In the genomic region with DNA sequence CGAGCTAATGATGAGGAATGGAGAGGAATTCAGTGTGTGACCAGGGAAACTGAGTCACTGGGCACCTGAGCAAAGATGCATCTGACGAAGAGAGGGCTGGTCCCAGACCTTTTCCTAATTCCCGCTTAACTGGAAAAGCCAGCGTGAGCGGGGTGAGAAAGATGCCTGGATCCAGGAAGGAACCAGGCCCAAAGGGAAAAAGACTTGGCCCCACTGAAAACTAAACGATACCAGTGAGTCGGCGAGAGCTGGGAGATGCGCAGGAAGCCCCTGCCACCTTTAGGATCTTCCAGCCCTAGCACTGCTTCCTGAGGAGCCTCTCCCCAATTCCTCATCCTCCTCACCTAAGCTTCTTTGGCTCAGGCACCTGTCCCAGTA, we compare ENCODE assay signal across 8 cellular contexts. TPM values are rescaled to one million over a fixed set of nuclear protein-coding genes. Genes with fewer than 3 reads are reported as not detected.
DNase-seq lines count a peak whose midpoint lies in the region; ATAC-seq and TF ChIP-seq lines count a peak whose summit lies in the region.

No MANE protein-coding gene starts in this region.

- no peak for DNase-seq in CD4-positive, CD25-positive, alpha-beta regulatory T cell
- DNase-seq in PC-3, result peak; percentile 9
- no peak for DNase-seq in epithelial cell of prostate (ENCODE audit: low read depth, low spot score)
- DNase-seq in neural crest cell (ENCODE audit: low read depth, low spot score), result no peak
- DNase-seq in NCI-H1417 (lab: John Stamatoyannopoulos, UW), result no peak

- peak overlapping the region; percentile 67 to 94 (median 81) for H3K27ac Mint-ChIP-seq in CD4-positive, CD25-positive, alpha-beta regulatory T cell
- H3K27ac Mint-ChIP-seq in neural crest cell (ENCODE audit: unreplicated experiment), result no peak overlapping the region

- no peaks in the 10 kb centered on the region for H3K79me2 ChIP-seq in PC-3 (ENCODE audit: low read length)

- POLR2A ChIA-PET in PC-3 (lab: Charles Lee; ENCODE audit: unreplicated experiment), result interaction anchor here (0.6 kb wide), 1 partner anchor 15 kb away, joined by 4 read pairs; the partner anchor contains the start of genes HDAC3 and RELL2

- H3K9me2 ChIP-seq in PC-3 (replicated peaks; ENCODE audit: low read length), result no peaks in the 10 kb centered on the region

- BruUV-seq in PC-3 (replicated peaks; lab: Mats Ljungman, UMichigan), result TSS peak; percentile 54

- no peaks in the 10 kb centered on the region for H4K20me1 ChIP-seq in PC-3 (ENCODE audit: low read length)

- peak overlapping the region; percentile 79 for H3K27ac ChIP-seq in CD4-positive, CD25-positive, alpha-beta regulatory T cell (ENCODE audit: insufficient read depth, low read length, poor library complexity, severe bottlenecking)
- H3K27ac ChIP-seq in PC-3 (ENCODE audit: low read length) (no peak overlapping the region), epithelial cell of prostate (peak overlapping the region; percentile 1)

- no peaks in the 10 kb centered on the region for H3F3A ChIP-seq in PC-3 (ENCODE audit: low read length, unreplicated experiment)

- no peak for ATAC-seq in CD4-positive, CD25-positive, alpha-beta regulatory T cell (ENCODE audit: low read depth in 2 of 2)
- ATAC-seq in PC-3 (no peak), GM21529 (IDR thresholded peaks at IDR 0.05; ENCODE audit: unreplicated experiment) (no peak), HG02938 (IDR thresholded peaks at IDR 0.05; ENCODE audit: unreplicated experiment) (no peak), GM21528 (IDR thresholded peaks at IDR 0.05; ENCODE audit: low FRiP score, unreplicated experiment) (no peak)

- peaks cover 31% of the 10 kb centered on the region for H3K4me1 ChIP-seq in CD4-positive, CD25-positive, alpha-beta regulatory T cell (ENCODE audit: control insufficient read depth, insufficient read depth, low read length, poor library complexity, severe bottlenecking)
- peaks cover 20% of the 10 kb centered on the region; the same call in 1 of the 2 replicates for H3K4me1 ChIP-seq in PC-3 (ENCODE audit: insufficient read depth, low read length)

- intact Hi-C loops in PC-3 (cut with micrococcal nuclease), result no loop called here

- peaks cover 9% of the 10 kb centered on the region for H3K36me3 Mint-ChIP-seq in CD4-positive, CD25-positive, alpha-beta regulatory T cell
- H3K36me3 Mint-ChIP-seq in neural crest cell (ENCODE audit: low read depth), result peaks cover 6% of the 10 kb centered on the region

- H3K9me3 Mint-ChIP-seq in CD4-positive, CD25-positive, alpha-beta regulatory T cell, result no peaks in the 10 kb centered on the region
- H3K9me3 Mint-ChIP-seq in neural crest cell, result no peaks in the 10 kb centered on the region

- H3K9me3 ChIP-seq in CD4-positive, CD25-positive, alpha-beta regulatory T cell (ENCODE audit: control insufficient read depth in 2 of 2, low read length in 2 of 2), result no peaks in the 10 kb centered on the region
- H3K9me3 ChIP-seq in PC-3 (ENCODE audit: low read length), result no peaks in the 10 kb centered on the region

- no peaks in the 10 kb centered on the region for H3K27me3 Mint-ChIP-seq in CD4-positive, CD25-positive, alpha-beta regulatory T cell
- H3K27me3 Mint-ChIP-seq in neural crest cell (ENCODE audit: low read depth), result no peaks in the 10 kb centered on the region

- peak overlapping the region; percentile 81 for H3K4me3 ChIP-seq in CD4-positive, CD25-positive, alpha-beta regulatory T cell (ENCODE audit: low read depth, low read length)
- H3K4me3 ChIP-seq in PC-3 (ENCODE audit: low read length), result peak overlapping the region; percentile 72

- H3K4me3 Mint-ChIP-seq in CD4-positive, CD25-positive, alpha-beta regulatory T cell, result peak overlapping the region; percentile 83 to 97 (median 94)
- H3K4me3 Mint-ChIP-seq in neural crest cell, result peak overlapping the region; percentile 96

- H2AFZ ChIP-seq in PC-3 (ENCODE audit: low read length), result peak overlapping the region; percentile 62; the same call in 1 of the 2 replicates

- CTCF ChIA-PET in PC-3 (lab: Charles Lee), result interaction anchor here (1.2 kb wide), 1 partner anchor 18 kb away, joined by 4 read pairs; no protein-coding TSS in a partner anchor

- TF ChIP-seq CTCF in PC-3 (conservative IDR thresholded peaks at IDR 0.05; ENCODE audit: low read depth, low read length), result no peak
- TF ChIP-seq CTCF in neural crest cell (conservative IDR thresholded peaks at IDR 0.05), result no peak

- peak overlapping the region; percentile 78 for H3K4me2 ChIP-seq in PC-3 (ENCODE audit: low read length)

- H3K4me1 Mint-ChIP-seq in CD4-positive, CD25-positive, alpha-beta regulatory T cell, result peaks cover 19 to 57% (median 32%) of the 10 kb centered on the region in 4 donors
- H3K4me1 Mint-ChIP-seq in neural crest cell, result peaks cover 10% of the 10 kb centered on the region

- H3K9ac ChIP-seq in PC-3 (ENCODE audit: low read length), result no peak overlapping the region

- H3K36me3 ChIP-seq in CD4-positive, CD25-positive, alpha-beta regulatory T cell (ENCODE audit: control insufficient read depth, insufficient read depth, low read length), result peaks cover 16% of the 10 kb centered on the region
- H3K36me3 ChIP-seq in PC-3 (ENCODE audit: low read depth, low read length), result no peaks in the 10 kb centered on the region

- H3K27me3 ChIP-seq in CD4-positive, CD25-positive, alpha-beta regulatory T cell (ENCODE audit: control insufficient read depth, insufficient read depth, low read length), result no peaks in the 10 kb centered on the region
- H3K27me3 ChIP-seq in PC-3 (ENCODE audit: low read length), result no peaks in the 10 kb centered on the region

RNA-seq across cellular contexts. Expression of gene FCHSD1, which starts 0.5 kb away (rescaled TPM):
- 115 TPM for total RNA-seq in CD4-positive, CD25-positive, alpha-beta regulatory T cell
- 10 to 100 TPM in 1 of 4 donors, 1 to 10 TPM in 3; 7.7 to 16.0 (median 8.2) TPM for polyA plus RNA-seq in CD4-positive, CD25-positive, alpha-beta regulatory T cell
- 17.2 and 22.7 TPM in 2 replicates for total RNA-seq in PC-3 (2014; rRNA removed)
- total RNA-seq in neural crest cell, result 20.4 and 20.6 TPM in 2 replicates

RNA-seq across cellular contexts. Expression of gene RELL2, which starts 14.9 kb away (rescaled TPM):
- 20.5 TPM for total RNA-seq in CD4-positive, CD25-positive, alpha-beta regulatory T cell
- polyA plus RNA-seq in CD4-positive, CD25-positive, alpha-beta regulatory T cell, result 1 to 10 TPM; 2.4 to 5.5 (median 3.5) TPM
- total RNA-seq in PC-3 (2014; rRNA removed) (4.1 and 5.6 TPM in 2 replicates), neural crest cell (6.5 and 6.9 TPM in 2 replicates)

RNA-seq across cellular contexts. Expression of gene HDAC3, which starts 15.1 kb away (rescaled TPM):
- 83.9 TPM for total RNA-seq in CD4-positive, CD25-positive, alpha-beta regulatory T cell
- polyA plus RNA-seq in CD4-positive, CD25-positive, alpha-beta regulatory T cell, result 100 to 1,000 TPM in 1 of 4 donors, 10 to 100 TPM in 3; 94.0 to 102 (median 96.1) TPM
- total RNA-seq in PC-3 (2014; rRNA removed) (66.8 and 82.9 TPM in 2 replicates), neural crest cell (110 and 114 TPM in 2 replicates)

RNA-seq across cellular contexts. Expression of gene ARAP3, which starts 30.3 kb away (rescaled TPM):
- total RNA-seq in CD4-positive, CD25-positive, alpha-beta regulatory T cell, result 6.1 TPM
- polyA plus RNA-seq in CD4-positive, CD25-positive, alpha-beta regulatory T cell, result 1 to 10 TPM in 1 of 4 donors, under 1 TPM in 2, not detected in 1; 0.25 to 1.3 (median 0.30) TPM
- 7.1 and 14.2 TPM in 2 replicates for total RNA-seq in PC-3 (2014; rRNA removed)
- total RNA-seq in neural crest cell, result 36.0 and 39.2 TPM in 2 replicates

RNA-seq across cellular contexts. Expression of gene DIAPH1, which starts 32.9 kb away (rescaled TPM):
- 287 TPM for total RNA-seq in CD4-positive, CD25-positive, alpha-beta regulatory T cell
- 100 to 1,000 TPM in 1 of 4 donors, 10 to 100 TPM in 3; 86.1 to 105 (median 90.7) TPM for polyA plus RNA-seq in CD4-positive, CD25-positive, alpha-beta regulatory T cell
- total RNA-seq in PC-3 (2014; rRNA removed) (51.9 and 106 TPM in 2 replicates), neural crest cell (86.3 and 99.1 TPM in 2 replicates)
